In genomic region chr4:87171944-87172343, GRCh38 we compare ENCODE assay signal across 7 cellular contexts.
"Had no signal": no experiment of that assay in that cellular context is flagged by ENCODE, and none has a peak within 500 bp of the region (broad histone marks: within the 10 kb centered on the region; RNA-seq: fewer than 3 reads in every experiment).

No MANE protein-coding gene starts in this region.

- H3K4me3 ChIP-seq: GM12878 had no signal

- ATAC-seq: GM12878 had no signal

- FAIRE-seq: G401.6, GM12891, GM18507, GM19239 had no signal

- DNase-seq: GDM1, GF-D8 had no signal
